10 cellular contexts compared by ENCODE assay signal in genomic region chr7:139044813-139045794, GRCh38. TPM values are rescaled to one million over a fixed set of nuclear protein-coding genes. Genes with fewer than 3 reads are reported as not detected.
A peak's percentile ranks its signal among the peaks of the same experiment; 100 is the strongest.
DNase-seq lines count a peak whose midpoint lies in the region; ATAC-seq and TF ChIP-seq lines count a peak whose summit lies in the region.
"Had no signal": no experiment of that assay in that cellular context is flagged by ENCODE, and none has a peak within 500 bp of the region (broad histone marks: within the 10 kb centered on the region; RNA-seq: fewer than 3 reads in every experiment).

No MANE protein-coding gene starts in this region.

- H3K4me1 Mint-ChIP-seq in activated naive CD8-positive, alpha-beta T cell treated with anti-CD3 and anti-CD28 coated beads for 36 hours = peaks cover 45% of the 10 kb centered on the region
- H3K4me1 Mint-ChIP-seq in stimulated activated memory B cell treated with anti-CD40 and anti-IgM and Interleukin-4, amounts not matched to agents 10 μg/mL and 1 μg/mL and 100 μg/mL, for 72 hours = peaks cover 50% of the 10 kb centered on the region

- H3K9me3 ChIP-seq in heart left ventricle = no peaks in the 10 kb centered on the region
- H3K9me3 ChIP-seq: Peyer's patch had no signal

- no peaks in the 10 kb centered on the region for H3K27me3 Mint-ChIP-seq in activated naive CD8-positive, alpha-beta T cell treated with anti-CD3 and anti-CD28 coated beads for 36 hours
- no peaks in the 10 kb centered on the region for H3K27me3 Mint-ChIP-seq in stimulated activated memory B cell treated with anti-CD40 and anti-IgM and Interleukin-4, amounts not matched to agents 10 μg/mL and 1 μg/mL and 100 μg/mL, for 72 hours

- TF ChIP-seq CTCF in heart left ventricle (IDR thresholded peaks at IDR 0.05) = no peak

- intact Hi-C loops in heart left ventricle (cut with DNase I) = no loop called here

- H3K27ac Mint-ChIP-seq in activated naive CD8-positive, alpha-beta T cell treated with anti-CD3 and anti-CD28 coated beads for 36 hours = peak overlapping the region; percentile 75
- H3K27ac Mint-ChIP-seq in stimulated activated memory B cell treated with anti-CD40 and anti-IgM and Interleukin-4, amounts not matched to agents 10 μg/mL and 1 μg/mL and 100 μg/mL, for 72 hours = peak overlapping the region; percentile 60

- peaks cover 56% of the 10 kb centered on the region for H3K36me3 Mint-ChIP-seq in activated naive CD8-positive, alpha-beta T cell treated with anti-CD3 and anti-CD28 coated beads for 36 hours
- H3K36me3 Mint-ChIP-seq in stimulated activated memory B cell treated with anti-CD40 and anti-IgM and Interleukin-4, amounts not matched to agents 10 μg/mL and 1 μg/mL and 100 μg/mL, for 72 hours = peaks cover 63% of the 10 kb centered on the region

- ATAC-seq in stimulated activated memory B cell treated with anti-CD40 and anti-IgM and Interleukin-4, amounts not matched to agents 10 μg/mL and 1 μg/mL and 100 μg/mL, for 72 hours = peak; percentile 73
- ATAC-seq in heart left ventricle (no peak), GM19397 (IDR thresholded peaks at IDR 0.05; ENCODE audit: unreplicated experiment) (no peak)

- no peaks in the 10 kb centered on the region for H3K27me3 ChIP-seq in heart left ventricle
- H3K27me3 ChIP-seq: Peyer's patch had no signal

- H3K27ac ChIP-seq in heart left ventricle = peak overlapping the region in 2 of 12 donors; percentile 33 to 79
- H3K27ac ChIP-seq: VCaP had no signal

- H3K9me3 Mint-ChIP-seq in activated naive CD8-positive, alpha-beta T cell treated with anti-CD3 and anti-CD28 coated beads for 36 hours = peaks cover 4% of the 10 kb centered on the region
- H3K9me3 Mint-ChIP-seq in stimulated activated memory B cell treated with anti-CD40 and anti-IgM and Interleukin-4, amounts not matched to agents 10 μg/mL and 1 μg/mL and 100 μg/mL, for 72 hours = no peaks in the 10 kb centered on the region

- H3K36me3 ChIP-seq in heart left ventricle = peaks cover 0 to 64% (median 47%) of the 10 kb centered on the region in 9 donors

- H3K4me3 ChIP-seq in heart left ventricle = no peak overlapping the region
- H3K4me3 ChIP-seq: Peyer's patch had no signal

- H3K4me1 ChIP-seq in heart left ventricle = peaks cover 0 to 35% (median 8%) of the 10 kb centered on the region in 12 donors

- no peak overlapping the region for H3K4me3 Mint-ChIP-seq in activated naive CD8-positive, alpha-beta T cell treated with anti-CD3 and anti-CD28 coated beads for 36 hours
- H3K4me3 Mint-ChIP-seq in stimulated activated memory B cell treated with anti-CD40 and anti-IgM and Interleukin-4, amounts not matched to agents 10 μg/mL and 1 μg/mL and 100 μg/mL, for 72 hours = peak overlapping the region; percentile 6

- WGBS in heart left ventricle, 4 donors = 89 to 93% (median 91%) methylated on average over 5 of the region's 5 CpGs

- no peak for TF ChIP-seq POLR2A in heart left ventricle (IDR thresholded peaks at IDR 0.05)

- DNase-seq in activated gamma-delta T cell treated with Interleukin-2 at 50 U/mL for 16 hours = peak; percentile 26
- DNase-seq in activated gamma-delta T cell (lab: John Stamatoyannopoulos, UW) = no peak
- DNase-seq in MV-4-11 (lab: John Stamatoyannopoulos, UW) = peak; percentile 32
- DNase-seq in activated naive CD8-positive, alpha-beta T cell treated with anti-CD3 and anti-CD28 coated beads for 36 hours = no peak
- DNase-seq in heart left ventricle = no peak
- DNase-seq in NCI-H510A treated with DMSO at 0.1 percent for 48 hours (lab: John Stamatoyannopoulos, UW) = no peak

RNA-seq across cellular contexts. Expression of gene ZC3HAV1L, which starts 9.3 kb away (rescaled TPM):
- total RNA-seq in activated naive CD8-positive, alpha-beta T cell treated with anti-CD3 and anti-CD28 coated beads for 36 hours = 10 to 100 TPM; 12.9 to 13.4 TPM
- 1 to 10 TPM; 1.7 to 6.2 (median 3.7) TPM for total RNA-seq in heart left ventricle
- polyA plus RNA-seq in heart left ventricle = under 1 TPM; 0.46 to 0.80 TPM

Comparison
In these comparisons a context has a peak if more than half of its experiments do, and no peak if none do; other contexts are left out.
1. DNase-seq: peak in activated gamma-delta T cell treated with Interleukin-2 at 50 U/mL for 16 hours (single experiment) and MV-4-11 (single experiment); none in activated gamma-delta T cell (single experiment), activated naive CD8-positive, alpha-beta T cell treated with anti-CD3 and anti-CD28 coated beads for 36 hours (single experiment), heart left ventricle (0 of 5) and NCI-H510A treated with DMSO at 0.1 percent for 48 hours (single experiment).